ENCODE assay signal across 1 cellular context in genomic region chr10:80503584-80504157, GRCh38.
TF ChIP-seq lines count a peak whose summit lies in the region.

No MANE protein-coding gene starts in this region.

TF ChIP-seq in HepG2, 621 proteins besides CTCF, POLR2A, EP300 and RAD21:
- TF ChIP-seq, protein P1, sequence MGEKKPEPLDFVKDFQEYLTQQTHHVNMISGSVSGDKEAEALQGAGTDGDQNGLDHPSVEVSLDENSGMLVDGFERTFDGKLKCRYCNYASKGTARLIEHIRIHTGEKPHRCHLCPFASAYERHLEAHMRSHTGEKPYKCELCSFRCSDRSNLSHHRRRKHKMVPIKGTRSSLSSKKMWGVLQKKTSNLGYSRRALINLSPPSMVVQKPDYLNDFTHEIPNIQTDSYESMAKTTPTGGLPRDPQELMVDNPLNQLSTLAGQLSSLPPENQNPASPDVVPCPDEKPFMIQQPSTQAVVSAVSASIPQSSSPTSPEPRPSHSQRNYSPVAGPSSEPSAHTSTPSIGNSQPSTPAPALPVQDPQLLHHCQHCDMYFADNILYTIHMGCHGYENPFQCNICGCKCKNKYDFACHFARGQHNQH (CRISPR knock-in tag; IDR thresholded peaks at IDR 0.05), result no peak
- no peak for TF ChIP-seq SIN3B (IDR thresholded peaks at IDR 0.05; ENCODE audit: low read length)
- TF ChIP-seq, protein P2, sequence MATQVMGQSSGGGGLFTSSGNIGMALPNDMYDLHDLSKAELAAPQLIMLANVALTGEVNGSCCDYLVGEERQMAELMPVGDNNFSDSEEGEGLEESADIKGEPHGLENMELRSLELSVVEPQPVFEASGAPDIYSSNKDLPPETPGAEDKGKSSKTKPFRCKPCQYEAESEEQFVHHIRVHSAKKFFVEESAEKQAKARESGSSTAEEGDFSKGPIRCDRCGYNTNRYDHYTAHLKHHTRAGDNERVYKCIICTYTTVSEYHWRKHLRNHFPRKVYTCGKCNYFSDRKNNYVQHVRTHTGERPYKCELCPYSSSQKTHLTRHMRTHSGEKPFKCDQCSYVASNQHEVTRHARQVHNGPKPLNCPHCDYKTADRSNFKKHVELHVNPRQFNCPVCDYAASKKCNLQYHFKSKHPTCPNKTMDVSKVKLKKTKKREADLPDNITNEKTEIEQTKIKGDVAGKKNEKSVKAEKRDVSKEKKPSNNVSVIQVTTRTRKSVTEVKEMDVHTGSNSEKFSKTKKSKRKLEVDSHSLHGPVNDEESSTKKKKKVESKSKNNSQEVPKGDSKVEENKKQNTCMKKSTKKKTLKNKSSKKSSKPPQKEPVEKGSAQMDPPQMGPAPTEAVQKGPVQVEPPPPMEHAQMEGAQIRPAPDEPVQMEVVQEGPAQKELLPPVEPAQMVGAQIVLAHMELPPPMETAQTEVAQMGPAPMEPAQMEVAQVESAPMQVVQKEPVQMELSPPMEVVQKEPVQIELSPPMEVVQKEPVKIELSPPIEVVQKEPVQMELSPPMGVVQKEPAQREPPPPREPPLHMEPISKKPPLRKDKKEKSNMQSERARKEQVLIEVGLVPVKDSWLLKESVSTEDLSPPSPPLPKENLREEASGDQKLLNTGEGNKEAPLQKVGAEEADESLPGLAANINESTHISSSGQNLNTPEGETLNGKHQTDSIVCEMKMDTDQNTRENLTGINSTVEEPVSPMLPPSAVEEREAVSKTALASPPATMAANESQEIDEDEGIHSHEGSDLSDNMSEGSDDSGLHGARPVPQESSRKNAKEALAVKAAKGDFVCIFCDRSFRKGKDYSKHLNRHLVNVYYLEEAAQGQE (IDR thresholded peaks at IDR 0.05; ENCODE audit: borderline replicate concordance in 1 of 2, low read depth in 1 of 2, low read length in 2 of 2), result no peak
- TF ChIP-seq SUZ12 (IDR thresholded peaks at IDR 0.05; ENCODE audit: low read depth, low read length), result no peak
- TF ChIP-seq, protein P3, sequence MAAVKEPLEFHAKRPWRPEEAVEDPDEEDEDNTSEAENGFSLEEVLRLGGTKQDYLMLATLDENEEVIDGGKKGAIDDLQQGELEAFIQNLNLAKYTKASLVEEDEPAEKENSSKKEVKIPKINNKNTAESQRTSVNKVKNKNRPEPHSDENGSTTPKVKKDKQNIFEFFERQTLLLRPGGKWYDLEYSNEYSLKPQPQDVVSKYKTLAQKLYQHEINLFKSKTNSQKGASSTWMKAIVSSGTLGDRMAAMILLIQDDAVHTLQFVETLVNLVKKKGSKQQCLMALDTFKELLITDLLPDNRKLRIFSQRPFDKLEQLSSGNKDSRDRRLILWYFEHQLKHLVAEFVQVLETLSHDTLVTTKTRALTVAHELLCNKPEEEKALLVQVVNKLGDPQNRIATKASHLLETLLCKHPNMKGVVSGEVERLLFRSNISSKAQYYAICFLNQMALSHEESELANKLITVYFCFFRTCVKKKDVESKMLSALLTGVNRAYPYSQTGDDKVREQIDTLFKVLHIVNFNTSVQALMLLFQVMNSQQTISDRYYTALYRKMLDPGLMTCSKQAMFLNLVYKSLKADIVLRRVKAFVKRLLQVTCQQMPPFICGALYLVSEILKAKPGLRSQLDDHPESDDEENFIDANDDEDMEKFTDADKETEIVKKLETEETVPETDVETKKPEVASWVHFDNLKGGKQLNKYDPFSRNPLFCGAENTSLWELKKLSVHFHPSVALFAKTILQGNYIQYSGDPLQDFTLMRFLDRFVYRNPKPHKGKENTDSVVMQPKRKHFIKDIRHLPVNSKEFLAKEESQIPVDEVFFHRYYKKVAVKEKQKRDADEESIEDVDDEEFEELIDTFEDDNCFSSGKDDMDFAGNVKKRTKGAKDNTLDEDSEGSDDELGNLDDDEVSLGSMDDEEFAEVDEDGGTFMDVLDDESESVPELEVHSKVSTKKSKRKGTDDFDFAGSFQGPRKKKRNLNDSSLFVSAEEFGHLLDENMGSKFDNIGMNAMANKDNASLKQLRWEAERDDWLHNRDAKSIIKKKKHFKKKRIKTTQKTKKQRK (IDR thresholded peaks at IDR 0.05; ENCODE audit: low read length), result no peak
- TF ChIP-seq TSC22D2 (CRISPR knock-in tag; IDR thresholded peaks at IDR 0.05; ENCODE audit: borderline replicate concordance), result no peak
- TF ChIP-seq ATF7-NPFF (CRISPR knock-in tag; IDR thresholded peaks at IDR 0.05; ENCODE audit: low read depth), result no peak
- TF ChIP-seq NCOR1 (IDR thresholded peaks at IDR 0.05; ENCODE audit: borderline replicate concordance, low read length), result no peak
- TF ChIP-seq ZNF691 (CRISPR knock-in tag; IDR thresholded peaks at IDR 0.05; ENCODE audit: borderline replicate concordance, low read depth), result no peak
- no peak for TF ChIP-seq ZNF788 (CRISPR knock-in tag; IDR thresholded peaks at IDR 0.05; ENCODE audit: borderline replicate concordance)
- TF ChIP-seq, protein P4, sequence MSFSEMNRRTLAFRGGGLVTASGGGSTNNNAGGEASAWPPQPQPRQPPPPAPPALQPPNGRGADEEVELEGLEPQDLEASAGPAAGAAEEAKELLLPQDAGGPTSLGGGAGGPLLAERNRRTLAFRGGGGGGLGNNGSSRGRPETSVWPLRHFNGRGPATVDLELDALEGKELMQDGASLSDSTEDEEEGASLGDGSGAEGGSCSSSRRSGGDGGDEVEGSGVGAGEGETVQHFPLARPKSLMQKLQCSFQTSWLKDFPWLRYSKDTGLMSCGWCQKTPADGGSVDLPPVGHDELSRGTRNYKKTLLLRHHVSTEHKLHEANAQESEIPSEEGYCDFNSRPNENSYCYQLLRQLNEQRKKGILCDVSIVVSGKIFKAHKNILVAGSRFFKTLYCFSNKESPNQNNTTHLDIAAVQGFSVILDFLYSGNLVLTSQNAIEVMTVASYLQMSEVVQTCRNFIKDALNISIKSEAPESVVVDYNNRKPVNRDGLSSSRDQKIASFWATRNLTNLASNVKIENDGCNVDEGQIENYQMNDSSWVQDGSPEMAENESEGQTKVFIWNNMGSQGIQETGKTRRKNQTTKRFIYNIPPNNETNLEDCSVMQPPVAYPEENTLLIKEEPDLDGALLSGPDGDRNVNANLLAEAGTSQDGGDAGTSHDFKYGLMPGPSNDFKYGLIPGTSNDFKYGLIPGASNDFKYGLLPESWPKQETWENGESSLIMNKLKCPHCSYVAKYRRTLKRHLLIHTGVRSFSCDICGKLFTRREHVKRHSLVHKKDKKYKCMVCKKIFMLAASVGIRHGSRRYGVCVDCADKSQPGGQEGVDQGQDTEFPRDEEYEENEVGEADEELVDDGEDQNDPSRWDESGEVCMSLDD (CRISPR knock-in tag; IDR thresholded peaks at IDR 0.05; ENCODE audit: borderline replicate concordance), result no peak
- no peak for TF ChIP-seq ZNF790 (CRISPR knock-in tag; IDR thresholded peaks at IDR 0.05; ENCODE audit: borderline replicate concordance)
- no peak for TF ChIP-seq GLI4 (CRISPR knock-in tag; IDR thresholded peaks at IDR 0.05; ENCODE audit: borderline replicate concordance)
- TF ChIP-seq TEAD2 (CRISPR knock-in tag; IDR thresholded peaks at IDR 0.05), result no peak
- TF ChIP-seq ZSCAN5A (CRISPR knock-in tag; IDR thresholded peaks at IDR 0.05; ENCODE audit: borderline replicate concordance), result no peak
- no peak for TF ChIP-seq PPARG (CRISPR knock-in tag; conservative IDR thresholded peaks at IDR 0.05)
- TF ChIP-seq ZNF207 (IDR thresholded peaks at IDR 0.05; ENCODE audit: borderline replicate concordance), result no peak
- no peak for TF ChIP-seq ZNF768 (CRISPR knock-in tag; IDR thresholded peaks at IDR 0.05)
- no peak for TF ChIP-seq MATR3 (CRISPR knock-in tag; IDR thresholded peaks at IDR 0.05)
- TF ChIP-seq ZEB1 (IDR thresholded peaks at IDR 0.05; ENCODE audit: insufficient replicate concordance, low read depth), result no peak
